In the genomic region with DNA sequence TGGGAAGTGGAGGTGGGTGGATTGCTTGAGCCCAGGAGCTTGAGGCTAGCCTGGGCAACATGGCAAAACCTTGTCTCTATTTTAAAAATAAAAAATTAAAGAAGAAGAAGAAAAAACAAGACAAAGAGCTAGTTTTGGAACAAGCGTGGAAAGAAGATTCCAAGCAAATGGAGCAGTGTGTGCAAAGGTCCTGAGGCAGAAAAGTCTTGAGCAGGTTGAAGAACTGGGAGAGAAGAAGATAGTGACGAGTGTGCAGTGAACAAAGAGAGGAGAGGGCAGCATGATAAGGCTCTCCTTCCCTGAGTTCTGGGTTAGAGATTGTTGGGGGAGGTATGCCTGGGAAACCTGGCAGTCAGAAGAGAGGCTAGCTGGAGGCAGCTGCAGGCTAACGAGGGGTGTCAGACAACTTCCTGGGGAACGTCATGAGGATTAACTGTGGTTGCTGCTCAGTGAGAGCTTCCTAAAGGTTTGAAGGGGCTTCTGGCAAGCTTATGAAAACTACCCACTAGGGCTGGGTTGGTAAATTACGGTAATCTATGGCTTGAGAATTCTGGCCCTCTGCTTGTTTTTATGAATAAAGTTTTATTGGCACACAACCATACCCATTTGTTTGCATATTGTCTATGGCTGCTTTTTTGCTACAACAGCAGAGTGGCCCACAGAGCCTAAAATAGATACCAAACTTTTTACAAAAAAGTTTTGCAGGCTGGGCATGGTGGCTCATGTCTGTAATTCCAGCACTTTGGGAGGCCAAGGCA, we compare ENCODE assay signal across 22 cellular contexts.
DNase-seq lines count a peak whose midpoint lies in the region; ATAC-seq, FAIRE-seq and TF ChIP-seq lines count a peak whose summit lies in the region.
"Had no signal": no experiment of that assay in that cellular context is flagged by ENCODE, and none has a peak within 500 bp of the region (broad histone marks: within the 10 kb centered on the region; RNA-seq: fewer than 3 reads in every experiment).

No MANE protein-coding gene starts in this region.

- no peak overlapping the region for H2BK120ac ChIP-seq in H1 (replicated peaks; ENCODE audit: low read depth, low read length)

- FAIRE-seq in HepG2 (lab: Jason Lieb, UNC) = no peak
- no peak for FAIRE-seq in H1 (lab: Jason Lieb, UNC)
- FAIRE-seq: A204.1, GM12878, GM19239, H54 had no signal

- H3K9me3 ChIP-seq in HepG2 (ENCODE audit: low read length) (no peaks in the 10 kb centered on the region), right lobe of liver (no peaks in the 10 kb centered on the region), H1 (ENCODE audit: insufficient read depth in 2 of 2, low read depth in 1 of 2, low read length in 1 of 2) (no peaks in the 10 kb centered on the region)

- H3K27me3 Mint-ChIP-seq in nephron progenitor cell (ENCODE audit: low read depth, poor library complexity) = peaks cover 8% of the 10 kb centered on the region
- H3K27me3 Mint-ChIP-seq: B cell had no signal

- H3K4me3 Mint-ChIP-seq in nephron progenitor cell = no peak overlapping the region
- H3K4me3 Mint-ChIP-seq: B cell; CD4-positive, CD25-positive, alpha-beta regulatory T cell; CD8-positive, alpha-beta T cell; GM23338 had no signal

- TF ChIP-seq EP300 in HepG2 (IDR thresholded peaks at IDR 0.05; ENCODE audit: low read depth in 2 of 2, low read length in 2 of 2) (no peak), HepG2 (CRISPR knock-in tag; IDR thresholded peaks at IDR 0.05; ENCODE audit: borderline replicate concordance) (no peak), H1 (IDR thresholded peaks at IDR 0.05; ENCODE audit: borderline replicate concordance in 1 of 2, low read depth in 2 of 2, low read length in 2 of 2) (no peak)

- H4K91ac ChIP-seq in H1 (replicated peaks; ENCODE audit: insufficient read length, low read length) = no peak overlapping the region

- BruUV-seq in HepG2 (replicated peaks; lab: Mats Ljungman, UMichigan) = no TSS peak

- TF ChIP-seq RAD21 in HepG2 (CRISPR knock-in tag; IDR thresholded peaks at IDR 0.05) = no peak
- TF ChIP-seq RAD21 in H1 (IDR thresholded peaks at IDR 0.05 in 1 of 2, conservative IDR thresholded peaks at IDR 0.05 in 1 of 2; ENCODE audit: low read depth in 2 of 2, low read length in 2 of 2) = no peak

- no peaks in the 10 kb centered on the region for H3K79me1 ChIP-seq in H1 (ENCODE audit: low read depth, low read length)

- H3K36me3 ChIP-seq in HepG2 (replicated peaks in 1 of 2; ENCODE audit: control insufficient read depth in 1 of 2, insufficient read depth in 2 of 2, low read length in 2 of 2) = no peaks in the 10 kb centered on the region
- H3K36me3 ChIP-seq in right lobe of liver = no peaks in the 10 kb centered on the region
- no peaks in the 10 kb centered on the region for H3K36me3 ChIP-seq in H1 (ENCODE audit: control insufficient read depth in 2 of 4, insufficient read depth in 4 of 4, low read length in 3 of 4)
- H3K36me3 ChIP-seq: BLaER1 had no signal

- 0 out of 2 replicates have a peak overlapping the region, but pooled peaks have one; percentile 43 for H2BK20ac ChIP-seq in H1 (ENCODE audit: low read length)

- DNase-seq in HepG2 (ENCODE audit: low spot score) (no peak), right lobe of liver (no peak), H1 (ENCODE audit: low read depth in 1 of 2, low spot score in 2 of 2) (no peak), nephron progenitor cell (no peak), NCI-H128 (lab: John Stamatoyannopoulos, UW; ENCODE audit: unreplicated experiment) (no peak), NCI-H82 (lab: John Stamatoyannopoulos, UW) (no peak)
- DNase-seq: Caco-2; CD4-positive, CD25-positive, alpha-beta regulatory T cell; CD8-positive, alpha-beta T cell; DMS153; DND-41; GDM1; HCEC 1CT had no signal

- peaks cover 9% of the 10 kb centered on the region; the same call in 1 of the 2 replicates for H3K4me1 ChIP-seq in HepG2 (ENCODE audit: insufficient read depth, low read length)
- no peaks in the 10 kb centered on the region for H3K4me1 ChIP-seq in right lobe of liver
- peaks cover 0 to 3% (median under 1%) of the 10 kb centered on the region in 4 experiments; a peak in 2 of 7 replicates for H3K4me1 ChIP-seq in H1 (replicated peaks in 1 of 4; ENCODE audit: control insufficient read depth in 3 of 4, insufficient read depth in 4 of 4, low read length in 3 of 4)

- POLR2A ChIA-PET in HepG2 (lab: Yijun Ruan, JAX) (no interaction called here), H1 (lab: Charles Lee; ENCODE audit: partially characterized antibody) (interaction anchor here (1.2 to 1.7 kb wide), 2 partner anchors 21 to 42 kb away, joined by 3 read pairs; no protein-coding TSS in a partner anchor)

- 0 out of 2 replicates have a peak overlapping the region, but pooled peaks have one; percentile 49 for H2BK5ac ChIP-seq in H1 (ENCODE audit: low read depth, low read length)

- intact Hi-C loops in HepG2 (cut with micrococcal nuclease; ENCODE audit: unreplicated experiment) = loop anchor here (5.0 kb wide), 1 partner anchor 60 kb away; no protein-coding TSS in a partner anchor
- intact Hi-C loops in right lobe of liver (cut with DNase I) = no loop called here

- peak overlapping the region; percentile 72; the same call in 1 of the 2 replicates for H2BK12ac ChIP-seq in H1 (ENCODE audit: low read depth, low read length)

- no peaks in the 10 kb centered on the region for H3K27me3 ChIP-seq in HepG2 (ENCODE audit: control insufficient read depth in 1 of 2, insufficient read depth in 2 of 2, low read length in 2 of 2)
- no peaks in the 10 kb centered on the region for H3K27me3 ChIP-seq in right lobe of liver
- no peaks in the 10 kb centered on the region for H3K27me3 ChIP-seq in H1 (replicated peaks in 1 of 4; ENCODE audit: control insufficient read depth in 3 of 4, extremely low read depth in 1 of 4, insufficient read depth in 3 of 4, low read length in 3 of 4)
- H3K27me3 ChIP-seq: BLaER1 had no signal

- TF ChIP-seq CTCF in HepG2 (CRISPR knock-in tag; IDR thresholded peaks at IDR 0.05) (no peak), right lobe of liver (IDR thresholded peaks at IDR 0.05) (no peak), H1 (IDR thresholded peaks at IDR 0.05; ENCODE audit: control extremely low read depth in 1 of 3, insufficient read depth in 1 of 3, low read depth in 1 of 3, low read length in 3 of 3) (no peak), nephron progenitor cell (IDR thresholded peaks at IDR 0.05) (no peak)

- peak overlapping the region; percentile 93 for H3K27ac Mint-ChIP-seq in nephron progenitor cell
- H3K27ac Mint-ChIP-seq: B cell; CD4-positive, CD25-positive, alpha-beta regulatory T cell; CD8-positive, alpha-beta T cell had no signal

- peaks cover 35% of the 10 kb centered on the region for H3K36me3 Mint-ChIP-seq in nephron progenitor cell (ENCODE audit: low read depth)
- H3K36me3 Mint-ChIP-seq: CD8-positive, alpha-beta T cell had no signal

- H2AFZ ChIP-seq in HepG2 (ENCODE audit: low read length) = no peak overlapping the region
- H2AFZ ChIP-seq in H1 (ENCODE audit: low read length) = no peak overlapping the region
- H2AFZ ChIP-seq: GM23338 had no signal

- H3K79me2 ChIP-seq in HepG2 (ENCODE audit: insufficient read depth, low read length) (no peaks in the 10 kb centered on the region), H1 (ENCODE audit: control insufficient read depth in 1 of 2, insufficient read depth in 2 of 2, low read length in 2 of 2) (no peaks in the 10 kb centered on the region)

- H3K18ac ChIP-seq in H1 (ENCODE audit: extremely low read depth, low read length) = no peak overlapping the region

- H3K4me1 Mint-ChIP-seq in nephron progenitor cell = peaks cover 17% of the 10 kb centered on the region
- H3K4me1 Mint-ChIP-seq: B cell; CD4-positive, CD25-positive, alpha-beta regulatory T cell had no signal

- H3K14ac ChIP-seq in H1 (ENCODE audit: insufficient read length) = no peak overlapping the region

- H3K56ac ChIP-seq in H1 (replicated peaks; ENCODE audit: insufficient read length, low read depth, low read length) = no peak overlapping the region

- no peak overlapping the region for H4K5ac ChIP-seq in H1 (ENCODE audit: insufficient read length, low read depth, low read length)

- TF ChIP-seq POLR2A in HepG2 (IDR thresholded peaks at IDR 0.05; ENCODE audit: insufficient read depth in 1 of 2, low read depth in 2 of 2, low read length in 2 of 2) = no peak
- TF ChIP-seq POLR2A in right lobe of liver (IDR thresholded peaks at IDR 0.05) = no peak
- no peak for TF ChIP-seq POLR2A in H1 (IDR thresholded peaks at IDR 0.05; ENCODE audit: control extremely low read depth in 1 of 2, low read depth in 2 of 2, low read length in 2 of 2)

- no peak overlapping the region for H3K27ac ChIP-seq in HepG2 (ENCODE audit: extremely low read length, insufficient read depth, low read length)
- no peak overlapping the region for H3K27ac ChIP-seq in right lobe of liver
- H3K27ac ChIP-seq in H1 (ENCODE audit: low read depth, low read length) = no peak overlapping the region
- H3K27ac ChIP-seq: 22Rv1, BLaER1, C4-2B had no signal

- no peak overlapping the region for H3K9ac ChIP-seq in HepG2 (ENCODE audit: insufficient read depth, low read depth, low read length)
- no peak overlapping the region for H3K9ac ChIP-seq in H1 (replicated peaks in 1 of 4; ENCODE audit: extremely low read depth in 1 of 4, low read depth in 3 of 4, low read length in 3 of 4)
- H3K9ac ChIP-seq: BLaER1 had no signal

- H2BK15ac ChIP-seq in H1 (ENCODE audit: low read length) = peak overlapping the region; percentile 40; the same call in 1 of the 2 replicates

- H4K20me1 ChIP-seq in HepG2 (ENCODE audit: insufficient read depth, low read length) = no peaks in the 10 kb centered on the region
- H4K20me1 ChIP-seq in H1 (replicated peaks in 1 of 2; ENCODE audit: control insufficient read depth in 1 of 2, insufficient read depth in 2 of 2, low read length in 2 of 2) = no peaks in the 10 kb centered on the region
- H4K20me1 ChIP-seq: BLaER1 had no signal

- no peak overlapping the region for H2AK5ac ChIP-seq in H1 (ENCODE audit: low read depth, low read length)

- CTCF ChIA-PET in HepG2 (lab: Yijun Ruan, JAX; ENCODE audit: low intra/inter-chr PET ratio, low total read pairs) = no interaction called here
- CTCF ChIA-PET in H1 (lab: Charles Lee; ENCODE audit: partially characterized antibody) = interaction anchor here (0.6 to 5.3 kb wide), 9 partner anchors 19 to 1233 kb away, joined by 3 to 35 read pairs (median 5); no protein-coding TSS in a partner anchor

- peaks cover 16% of the 10 kb centered on the region for H3K9me3 Mint-ChIP-seq in nephron progenitor cell
- H3K9me3 Mint-ChIP-seq: CD8-positive, alpha-beta T cell; GM23338 had no signal

- H3K4me3 ChIP-seq in HepG2 (replicated peaks in 1 of 3; ENCODE audit: insufficient read depth in 1 of 3, low read depth in 2 of 3, low read length in 3 of 3) (no peak overlapping the region), right lobe of liver (no peak overlapping the region), H1 (ENCODE audit: extremely low read depth in 1 of 4, insufficient read depth in 2 of 4, low read depth in 3 of 4, low read length in 4 of 4) (no peak overlapping the region)
- H3K4me3 ChIP-seq: BLaER1, GM12878, GM23338 had no signal

- 53% methylated on average over 5 of the region's 5 CpGs for WGBS in HepG2 (ENCODE audit: low lambda C conversion rate)
- 87% methylated on average over 3 of the region's 5 CpGs for WGBS in right lobe of liver (ENCODE audit: insufficient coverage, low coverage, low lambda C conversion rate, missing lambda C conversion rate)
- 89% methylated on average over 5 of the region's 5 CpGs; no CpG with 5 or more reads in 1 of the 2 experiments for WGBS in H1 (ENCODE audit: extremely low coverage in 1 of 2, insufficient coverage in 1 of 2, insufficient read length in 1 of 2, insufficient replicate concordance in 2 of 2, low coverage in 1 of 2, low lambda C conversion rate in 2 of 2, missing lambda C conversion rate in 1 of 2), 2 experiments

- no peak overlapping the region for H4K8ac ChIP-seq in H1 (ENCODE audit: extremely low read depth, insufficient read depth, low read length)

- ATAC-seq in HepG2 = no peak
- no peak for ATAC-seq in right lobe of liver
- ATAC-seq: CD8-positive, alpha-beta T cell; GM12878; GM23338 had no signal

- no peak overlapping the region for H3K4ac ChIP-seq in H1 (replicated peaks; ENCODE audit: insufficient read length, low read depth, low read length)

- no peak overlapping the region for H3K23ac ChIP-seq in H1 (ENCODE audit: insufficient read length)

- in situ Hi-C loops in HepG2 (cut with HindIII; ENCODE audit: extremely low pct_ligation_motif_present, low pct_unique_long_range_greater_than_20kb) = no loop called here

- no peaks in the 10 kb centered on the region for H3K23me2 ChIP-seq in H1 (ENCODE audit: low read depth, low read length)

- no peak overlapping the region for H3K4me2 ChIP-seq in HepG2 (ENCODE audit: low read depth, low read length)
- no peak overlapping the region for H3K4me2 ChIP-seq in H1 (ENCODE audit: insufficient read depth in 1 of 2, low read depth in 2 of 2, low read length in 2 of 2)
- H3K4me2 ChIP-seq: BLaER1, GM23338 had no signal
